ENCODE assay signal across 8 cellular contexts in genomic region chrX:2325076-2325784, GRCh38.
DNase-seq lines count a peak whose midpoint lies in the region; TF ChIP-seq lines count a peak whose summit lies in the region.

No MANE protein-coding gene starts in this region.

- peak overlapping the region; percentile 99 for H3K27ac Mint-ChIP-seq in nephron progenitor cell

- peak overlapping the region; percentile 88 for H3K4me3 Mint-ChIP-seq in nephron progenitor cell

- H3K36me3 ChIP-seq in endocrine pancreas (ENCODE audit: control insufficient read depth, insufficient read depth, low read length), result no peaks in the 10 kb centered on the region

- in situ Hi-C loops in GM13977 (cut with MboI; ENCODE audit: low pct_unique_long_range_greater_than_20kb, low sequenced_read_pairs, unreplicated experiment) (no loop called here), SK-MEL-5 (cut with HindIII; ENCODE audit: low pct_unique_long_range_greater_than_20kb, low sequenced_read_pairs) (no loop called here)

- no peak overlapping the region for H3K9ac ChIP-seq in endocrine pancreas (ENCODE audit: control insufficient read depth, insufficient read depth, low read length)

- TF ChIP-seq CTCF in GM13977 (IDR thresholded peaks at IDR 0.05; ENCODE audit: extremely low read depth, insufficient read depth, missing control alignments) (no peak), nephron progenitor cell (IDR thresholded peaks at IDR 0.05) (no peak)

- H3K27me3 Mint-ChIP-seq in nephron progenitor cell (ENCODE audit: low read depth, poor library complexity), result no peaks in the 10 kb centered on the region

- no peaks in the 10 kb centered on the region for H3K27me3 ChIP-seq in endocrine pancreas (ENCODE audit: control insufficient read depth, insufficient read depth, low read length)

- no peaks in the 10 kb centered on the region for H3K4me1 ChIP-seq in endocrine pancreas (ENCODE audit: control insufficient read depth, insufficient read depth, low read length)

- peak overlapping the region; percentile 50 for H3K4me3 ChIP-seq in endocrine pancreas (ENCODE audit: control insufficient read depth, insufficient read depth, low read length)

- H3K9me3 Mint-ChIP-seq in nephron progenitor cell, result peaks cover 15% of the 10 kb centered on the region

- H3K9me3 ChIP-seq in endocrine pancreas (ENCODE audit: control insufficient read depth, low read length), result no peaks in the 10 kb centered on the region

- peaks cover 29% of the 10 kb centered on the region for H3K4me1 Mint-ChIP-seq in nephron progenitor cell

- DNase-seq in GM13977 (ENCODE audit: low spot score) (peak; percentile 39), SK-MEL-5 (ENCODE audit: low read depth, low spot score) (peak; percentile 88), nephron progenitor cell (peak; percentile 70), DMS79 treated with DMSO at 0.1 percent for 48 hours (lab: John Stamatoyannopoulos, UW) (no peak), germinal center (ENCODE audit: low spot score) (no peak), NCI-H1048 (lab: John Stamatoyannopoulos, UW) (no peak), MV-4-11 (lab: John Stamatoyannopoulos, UW) (no peak)

- H3K36me3 Mint-ChIP-seq in nephron progenitor cell (ENCODE audit: low read depth), result peaks cover 41% of the 10 kb centered on the region

Comparison
In these comparisons a context has a peak if more than half of its experiments do, and no peak if none do; other contexts are left out.
1. DNase-seq: peak in GM13977 (single experiment), SK-MEL-5 (single experiment) and nephron progenitor cell (single experiment); none in DMS79 treated with DMSO at 0.1 percent for 48 hours (single experiment), germinal center (single experiment), NCI-H1048 (single experiment) and MV-4-11 (single experiment).